In genomic region chr6:146886587-146887446, GRCh38 we compare ENCODE assay signal across 1 cellular context.
TF ChIP-seq lines count a peak whose summit lies in the region.

No MANE protein-coding gene starts in this region.

TF ChIP-seq in K562, 482 proteins besides CTCF, POLR2A, EP300 and RAD21 (continued from another document and continues in another):
- TF ChIP-seq CHD4 (IDR thresholded peaks at IDR 0.05; ENCODE audit: insufficient read depth, insufficient replicate concordance, low read depth, low read length, poor library complexity, severe bottlenecking), result no peak
- peak; percentile 54; the same call in 1 of the 2 replicates for TF ChIP-seq SMARCC2 (IDR thresholded peaks at IDR 0.05; ENCODE audit: low read depth)
- TF ChIP-seq ZNF695 (CRISPR knock-in tag; IDR thresholded peaks at IDR 0.05), result no peak
- peak; percentile 60; the same call in 1 of the 2 replicates for TF ChIP-seq FOSL1 (tag; conservative IDR thresholded peaks at IDR 0.05)
- TF ChIP-seq PTTG1 (tag; IDR thresholded peaks at IDR 0.05; ENCODE audit: low read depth), result peak; percentile 61; the same call in 1 of the 2 replicates
- TF ChIP-seq ZBTB8A (IDR thresholded peaks at IDR 0.05; ENCODE audit: partially characterized antibody), result no peak
- TF ChIP-seq CEBPB (tag; IDR thresholded peaks at IDR 0.05), result peak; percentile 91
- TF ChIP-seq CBX5 (IDR thresholded peaks at IDR 0.05; ENCODE audit: borderline replicate concordance, low read depth), result no peak
- peak; percentile 50; the same call in 1 of the 2 replicates for TF ChIP-seq HMG20A (CRISPR knock-in tag; conservative IDR thresholded peaks at IDR 0.05)
- peak; percentile 84 for TF ChIP-seq ZNF354B (CRISPR knock-in tag; IDR thresholded peaks at IDR 0.05)
- TF ChIP-seq ZNF444 (CRISPR knock-in tag; IDR thresholded peaks at IDR 0.05), result peak; percentile 70; the same call in 1 of the 2 replicates
- TF ChIP-seq TSC22D4 (tag; IDR thresholded peaks at IDR 0.05), result no peak
- TF ChIP-seq PRDM10 (IDR thresholded peaks at IDR 0.05; ENCODE audit: partially characterized antibody), result no peak
- no peak for TF ChIP-seq NR2C1 (IDR thresholded peaks at IDR 0.05)
- TF ChIP-seq NR2C1 (tag; IDR thresholded peaks at IDR 0.05), result peak; percentile 35
- no peak; the same call in 1 of the 2 replicates for TF ChIP-seq CBX1 (IDR thresholded peaks at IDR 0.05; ENCODE audit: low read depth)
- TF ChIP-seq NRF1 (conservative IDR thresholded peaks at IDR 0.05 in 1 of 2, IDR thresholded peaks at IDR 0.05 in 1 of 2), result peak in 1 of 2 experiments; percentile 73; a peak in 3 of 4 replicates
- TF ChIP-seq ZFPM2 (CRISPR knock-in tag; IDR thresholded peaks at IDR 0.05), result peak; percentile 64; the same call in 1 of the 2 replicates
- TF ChIP-seq BRD4 (IDR thresholded peaks at IDR 0.05), result no peak
- TF ChIP-seq GTF2F1 (IDR thresholded peaks at IDR 0.05; ENCODE audit: low read depth, low read length), result peak; percentile 58; the same call in 1 of the 2 replicates
- peak; percentile 23 for TF ChIP-seq E2F8 (IDR thresholded peaks at IDR 0.05; ENCODE audit: low read depth, partially characterized antibody)
- TF ChIP-seq ZNF668 (CRISPR knock-in tag; IDR thresholded peaks at IDR 0.05), result peak; percentile 87
- no peak for TF ChIP-seq FIP1L1 (IDR thresholded peaks at IDR 0.05; ENCODE audit: low read depth, low read length, poor library complexity, severe bottlenecking)
- TF ChIP-seq OTX1 (CRISPR knock-in tag; IDR thresholded peaks at IDR 0.05), result peak; percentile 91
- no peak for TF ChIP-seq ZNF12 (CRISPR knock-in tag; IDR thresholded peaks at IDR 0.05)
- TF ChIP-seq POU5F1 (IDR thresholded peaks at IDR 0.05; ENCODE audit: borderline replicate concordance, low read depth, low read length, partially characterized antibody), result no peak
- peak; percentile 95; the same call in 1 of the 2 replicates for TF ChIP-seq CAMTA2 (CRISPR knock-in tag; conservative IDR thresholded peaks at IDR 0.05)
- TF ChIP-seq ZNF143 (CRISPR knock-in tag; IDR thresholded peaks at IDR 0.05), result no peak
- 0 out of 2 replicates have a peak, but pooled peaks have one; percentile 10 for TF ChIP-seq SMARCA4 (IDR thresholded peaks at IDR 0.05)
- TF ChIP-seq JUNB (CRISPR knock-in tag; conservative IDR thresholded peaks at IDR 0.05), result 0 out of 2 replicates have a peak, but pooled peaks have one; percentile 34
- no peak for TF ChIP-seq SREBF1 (IDR thresholded peaks at IDR 0.05; ENCODE audit: borderline replicate concordance, low read depth, low read length)
- no peak for TF ChIP-seq KDM2B (CRISPR knock-in tag; IDR thresholded peaks at IDR 0.05)
- no peak for TF ChIP-seq ESRRA (IDR thresholded peaks at IDR 0.05; ENCODE audit: borderline replicate concordance, low read depth)
- TF ChIP-seq CREB3L1 (IDR thresholded peaks at IDR 0.05; ENCODE audit: borderline replicate concordance, low read depth), result no peak
- peak; percentile 98 for TF ChIP-seq POLR2H (tag; IDR thresholded peaks at IDR 0.05; ENCODE audit: low read depth)
- TF ChIP-seq CHD2 (IDR thresholded peaks at IDR 0.05; ENCODE audit: low read depth, low read length), result no peak
- TF ChIP-seq, protein P1, sequence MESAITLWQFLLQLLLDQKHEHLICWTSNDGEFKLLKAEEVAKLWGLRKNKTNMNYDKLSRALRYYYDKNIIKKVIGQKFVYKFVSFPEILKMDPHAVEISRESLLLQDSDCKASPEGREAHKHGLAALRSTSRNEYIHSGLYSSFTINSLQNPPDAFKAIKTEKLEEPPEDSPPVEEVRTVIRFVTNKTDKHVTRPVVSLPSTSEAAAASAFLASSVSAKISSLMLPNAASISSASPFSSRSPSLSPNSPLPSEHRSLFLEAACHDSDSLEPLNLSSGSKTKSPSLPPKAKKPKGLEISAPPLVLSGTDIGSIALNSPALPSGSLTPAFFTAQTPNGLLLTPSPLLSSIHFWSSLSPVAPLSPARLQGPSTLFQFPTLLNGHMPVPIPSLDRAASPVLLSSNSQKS (CRISPR knock-in tag; IDR thresholded peaks at IDR 0.05), result no peak; the same call in none of the 2 replicates
- no peak for TF ChIP-seq NR2F6 (CRISPR knock-in tag; IDR thresholded peaks at IDR 0.05)
- no peak for TF ChIP-seq RAD51 (IDR thresholded peaks at IDR 0.05; ENCODE audit: borderline replicate concordance, low read depth)
- TF ChIP-seq, protein P2, sequence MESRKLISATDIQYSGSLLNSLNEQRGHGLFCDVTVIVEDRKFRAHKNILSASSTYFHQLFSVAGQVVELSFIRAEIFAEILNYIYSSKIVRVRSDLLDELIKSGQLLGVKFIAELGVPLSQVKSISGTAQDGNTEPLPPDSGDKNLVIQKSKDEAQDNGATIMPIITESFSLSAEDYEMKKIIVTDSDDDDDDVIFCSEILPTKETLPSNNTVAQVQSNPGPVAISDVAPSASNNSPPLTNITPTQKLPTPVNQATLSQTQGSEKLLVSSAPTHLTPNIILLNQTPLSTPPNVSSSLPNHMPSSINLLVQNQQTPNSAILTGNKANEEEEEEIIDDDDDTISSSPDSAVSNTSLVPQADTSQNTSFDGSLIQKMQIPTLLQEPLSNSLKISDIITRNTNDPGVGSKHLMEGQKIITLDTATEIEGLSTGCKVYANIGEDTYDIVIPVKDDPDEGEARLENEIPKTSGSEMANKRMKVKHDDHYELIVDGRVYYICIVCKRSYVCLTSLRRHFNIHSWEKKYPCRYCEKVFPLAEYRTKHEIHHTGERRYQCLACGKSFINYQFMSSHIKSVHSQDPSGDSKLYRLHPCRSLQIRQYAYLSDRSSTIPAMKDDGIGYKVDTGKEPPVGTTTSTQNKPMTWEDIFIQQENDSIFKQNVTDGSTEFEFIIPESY (CRISPR knock-in tag; IDR thresholded peaks at IDR 0.05), result no peak
- no peak for TF ChIP-seq ZNF395 (CRISPR knock-in tag; IDR thresholded peaks at IDR 0.05)
- TF ChIP-seq ZNF398 (CRISPR knock-in tag; IDR thresholded peaks at IDR 0.05), result no peak
- TF ChIP-seq ZFP30 (CRISPR knock-in tag; IDR thresholded peaks at IDR 0.05; ENCODE audit: borderline replicate concordance), result peak; percentile 80; the same call in 1 of the 2 replicates
- TF ChIP-seq ILK (tag; IDR thresholded peaks at IDR 0.05; ENCODE audit: borderline replicate concordance, low read depth), result peak; percentile 63; the same call in 1 of the 2 replicates
- peak; percentile 52; the same call in 1 of the 2 replicates for TF ChIP-seq POLR2AphosphoS5 (IDR thresholded peaks at IDR 0.05; ENCODE audit: control insufficient read depth, insufficient read depth, low read depth, low read length)
- TF ChIP-seq THRAP3 (IDR thresholded peaks at IDR 0.05; ENCODE audit: borderline replicate concordance), result peak; percentile 51; the same call in 1 of the 2 replicates
- TF ChIP-seq EP400 (IDR thresholded peaks at IDR 0.05), result peak; percentile 38; the same call in 1 of the 2 replicates
- TF ChIP-seq TAF9B (IDR thresholded peaks at IDR 0.05; ENCODE audit: partially characterized antibody), result peak; percentile 34
- no peak; the same call in 1 of the 2 replicates for TF ChIP-seq HES1 (IDR thresholded peaks at IDR 0.05; ENCODE audit: low read depth)
- TF ChIP-seq ZNF696 (CRISPR knock-in tag; conservative IDR thresholded peaks at IDR 0.05), result peak; percentile 82
- TF ChIP-seq MNT (conservative IDR thresholded peaks at IDR 0.05), result 0 out of 4 replicates have a peak, but pooled peaks of 1 of the 2 experiments have one; percentile 42
